In the genomic region with DNA sequence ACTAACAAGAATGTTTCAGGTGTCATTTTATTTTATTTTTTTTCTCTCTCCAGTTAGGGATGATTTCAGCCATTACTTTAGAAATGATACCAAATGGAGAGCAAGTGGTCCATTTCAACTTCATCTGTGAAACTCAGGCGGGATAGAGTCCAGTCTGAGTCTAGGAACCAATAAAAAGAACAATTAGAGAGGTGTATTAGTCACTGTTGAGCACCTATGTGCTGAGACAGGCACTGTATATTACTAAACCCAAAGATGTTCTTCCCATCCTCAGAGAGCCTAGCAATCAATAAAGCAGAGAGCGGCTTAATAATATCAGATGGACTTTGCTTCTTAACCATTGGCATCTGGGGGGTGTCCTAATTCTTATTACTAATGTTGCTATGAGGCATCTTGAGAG, we compare ENCODE assay signal across 26 cellular contexts.
A peak's percentile ranks its signal among the peaks of the same experiment; 100 is the strongest.
DNase-seq lines count a peak whose midpoint lies in the region; TF ChIP-seq lines count a peak whose summit lies in the region.
"Had no signal": no experiment of that assay in that cellular context is flagged by ENCODE, and none has a peak within 500 bp of the region (broad histone marks: within the 10 kb centered on the region; RNA-seq: fewer than 3 reads in every experiment).

No MANE protein-coding gene starts in this region.

- 67 to 74% methylated on average over 2 of the region's 2 CpGs for WGBS in esophagus squamous epithelium, 2 donors
- WGBS in suprapubic skin, result 82% methylated on average over 2 of the region's 2 CpGs
- WGBS in testis, 2 donors, result 92 to 99% methylated on average over 2 of the region's 2 CpGs

- H3K27me3 ChIP-seq in esophagus squamous epithelium, result no peaks in the 10 kb centered on the region
- no peaks in the 10 kb centered on the region for H3K27me3 ChIP-seq in suprapubic skin
- H3K27me3 ChIP-seq in A673 (replicated peaks; ENCODE audit: insufficient read depth, low read depth, low read length, poor library complexity), result no peaks in the 10 kb centered on the region
- no peaks in the 10 kb centered on the region for H3K27me3 ChIP-seq in testis
- H3K27me3 ChIP-seq: BE2C had no signal

- H3K4me1 ChIP-seq in esophagus squamous epithelium, result peaks cover 4 to 40% (median 6%) of the 10 kb centered on the region in 3 donors
- H3K4me1 ChIP-seq in suprapubic skin, result peaks cover 32% of the 10 kb centered on the region
- H3K4me1 ChIP-seq in A673 (ENCODE audit: insufficient read depth, low read length, poor library complexity, severe bottlenecking), result no peaks in the 10 kb centered on the region
- no peaks in the 10 kb centered on the region for H3K4me1 ChIP-seq in testis
- H3K4me1 ChIP-seq: BE2C had no signal

- POLR2A ChIA-PET in A673 (lab: Charles Lee; ENCODE audit: low non-redundant PET), result no interaction called here

- H3K36me3 Mint-ChIP-seq in type B pancreatic cell, result no peaks in the 10 kb centered on the region
- H3K36me3 Mint-ChIP-seq: CD14-positive monocyte had no signal

- no TSS peak for BruUV-seq in A673 (replicated peaks; lab: Mats Ljungman, UMichigan)

- intact Hi-C loops in esophagus squamous epithelium (cut with DNase I) (no loop called here), A673 (cut with micrococcal nuclease; ENCODE audit: unreplicated experiment) (no loop called here), testis (cut with DNase I; ENCODE audit: low total_unique reads) (no loop called here)

- peaks cover 3% of the 10 kb centered on the region for H3K27me3 Mint-ChIP-seq in type B pancreatic cell

- H3K36me3 ChIP-seq in esophagus squamous epithelium (no peaks in the 10 kb centered on the region), suprapubic skin (no peaks in the 10 kb centered on the region), A673 (ENCODE audit: insufficient read depth, low read length, poor library complexity, severe bottlenecking) (no peaks in the 10 kb centered on the region), testis (ENCODE audit: low read depth, missing control alignments) (no peaks in the 10 kb centered on the region)
- H3K36me3 ChIP-seq: BE2C had no signal

- TF ChIP-seq EP300 in suprapubic skin (IDR thresholded peaks at IDR 0.05), result no peak

- CTCF ChIA-PET in A673 (lab: Charles Lee), result no interaction called here

- H3K4me3 ChIP-seq in esophagus squamous epithelium, result no peak overlapping the region
- H3K4me3 ChIP-seq in suprapubic skin, result no peak overlapping the region
- no peak overlapping the region for H3K4me3 ChIP-seq in A673 (ENCODE audit: low read depth, low read length, poor library complexity, severe bottlenecking)
- no peak overlapping the region for H3K4me3 ChIP-seq in testis
- H3K4me3 ChIP-seq: PC-9 had no signal

- no peak overlapping the region for H3K4me3 Mint-ChIP-seq in type B pancreatic cell
- H3K4me3 Mint-ChIP-seq: CD14-positive monocyte; CD8-positive, alpha-beta memory T cell had no signal

- TF ChIP-seq CTCF in esophagus squamous epithelium (IDR thresholded peaks at IDR 0.05) (no peak), suprapubic skin (IDR thresholded peaks at IDR 0.05) (no peak), A673 (conservative IDR thresholded peaks at IDR 0.05; ENCODE audit: low read depth, low read length) (no peak), testis (IDR thresholded peaks at IDR 0.05) (no peak), type B pancreatic cell (conservative IDR thresholded peaks at IDR 0.05) (no peak)

- H3K4me1 Mint-ChIP-seq in type B pancreatic cell (ENCODE audit: unreplicated experiment), result peaks cover 15% of the 10 kb centered on the region
- H3K4me1 Mint-ChIP-seq: CD14-positive monocyte; CD8-positive, alpha-beta memory T cell had no signal

- no peaks in the 10 kb centered on the region for H3K9me3 Mint-ChIP-seq in type B pancreatic cell

- peak overlapping the region in 3 of 4 donors; percentile 70 to 85 (median 72) for H3K27ac ChIP-seq in esophagus squamous epithelium
- H3K27ac ChIP-seq in suprapubic skin, result peak overlapping the region; percentile 65
- H3K27ac ChIP-seq in A673 (ENCODE audit: low read depth, low read length, poor library complexity, severe bottlenecking), result no peak overlapping the region
- no peak overlapping the region for H3K27ac ChIP-seq in testis
- H3K27ac ChIP-seq: HL-60, PC-9 had no signal

- no peak overlapping the region for H3K27ac Mint-ChIP-seq in type B pancreatic cell

- TF ChIP-seq POLR2A in esophagus squamous epithelium (IDR thresholded peaks at IDR 0.05) (no peak), suprapubic skin (IDR thresholded peaks at IDR 0.05) (no peak), testis (IDR thresholded peaks at IDR 0.05) (no peak)

- H3K9me3 ChIP-seq in esophagus squamous epithelium (no peaks in the 10 kb centered on the region), suprapubic skin (no peaks in the 10 kb centered on the region), A673 (ENCODE audit: low read depth, low read length, poor library complexity, severe bottlenecking) (no peaks in the 10 kb centered on the region), testis (no peaks in the 10 kb centered on the region)
- H3K9me3 ChIP-seq: BE2C had no signal

- DNase-seq in NCI-H524 (lab: John Stamatoyannopoulos, UW) (peak; percentile 47 to 79), NCI-H82 treated with DMSO at 0.1 percent for 48 hours (lab: John Stamatoyannopoulos, UW; ENCODE audit: unreplicated experiment) (peak; percentile 13), esophagus squamous epithelium (lab: John Stamatoyannopoulos, UW) (no peak), suprapubic skin (ENCODE audit: low spot score in 2 of 2) (no peak), A673 (ENCODE audit: low spot score) (no peak), testis (no peak), type B pancreatic cell (ENCODE audit: extremely low spot score, unreplicated experiment) (no peak)
- DNase-seq: ACHN; BE2C; CD8-positive, alpha-beta memory T cell; DMS 273 treated with DMSO at 0.1 percent for 48 hours; DMS79; NCI-H1092; NCI-H1417 treated with DMSO at 0.1 percent for 48 hours; NCI-H1694 treated with DMSO at 0.1 percent for 48 hours; NCI-H2081; NCI-H2171; NCI-H226; NCI-H510A; NCI-H748 treated with DMSO at 0.1 percent for 48 hours; NK-92 treated with Interleukin-12 subunit alpha and Interleukin-12 subunit beta, amount 100 ng/mL, for 24 hours; PC-9; RPMI8226; SHP77 had no signal

Comparison
In these comparisons a context has a peak if more than half of its experiments do, and no peak if none do; other contexts are left out.
1. DNase-seq: peak in NCI-H524 (2 of 2) and NCI-H82 treated with DMSO at 0.1 percent for 48 hours (single experiment); none in esophagus squamous epithelium (single experiment), suprapubic skin (0 of 2), A673 (single experiment), testis (single experiment) and type B pancreatic cell (single experiment).
2. H3K27ac ChIP-seq: peak in esophagus squamous epithelium (3 of 4) and suprapubic skin (single experiment); none in A673 (single experiment) and testis (0 of 2).